Comparison of ENCODE assay signal across 8 cellular contexts in genomic region chr11:66616379-66617147, GRCh38. TPM values are rescaled to one million over a fixed set of nuclear protein-coding genes. Genes with fewer than 3 reads are reported as not detected.
DNase-seq lines count a peak whose midpoint lies in the region; ATAC-seq and TF ChIP-seq lines count a peak whose summit lies in the region.

TSS of gene RBM14 (plus strand) at chr11:66616630. CDS start at chr11:66616721, 91 bp downstream.

- H3K4me3 ChIP-seq in right atrium auricular region, result peak within 1 kb of the TSS; percentile 83 to 85
- peak within 1 kb of the TSS; percentile 69 to 89 for H3K4me3 ChIP-seq in uterus

- H3K4me1 ChIP-seq in right atrium auricular region (peaks cover 0 to 47% of the 10 kb centered on the region in 2 donors), uterus (peaks cover 0 to 9% of the 10 kb centered on the region in 2 donors)

- DNase-seq in NCI-H187 treated with DMSO at 0.1 percent for 48 hours (lab: John Stamatoyannopoulos, UW), result peak; percentile 93
- DNase-seq in anterior cingulate cortex (lab: John Stamatoyannopoulos, UW), result peak; percentile 86 to 100 (median 98)
- DNase-seq in right atrium auricular region (ENCODE audit: low spot score), result peak; percentile 99
- DNase-seq in pulmonary artery endothelial cell (ENCODE audit: low read depth, low spot score), result peak; percentile 98
- DNase-seq in uterus, result peak; percentile 98

- no peaks in the 10 kb centered on the region for H3K27me3 ChIP-seq in right atrium auricular region
- H3K27me3 ChIP-seq in uterus, result no peaks in the 10 kb centered on the region

- peak; percentile 98 to 100 for TF ChIP-seq POLR2A in uterus (IDR thresholded peaks at IDR 0.05)

- no peak for TF ChIP-seq CTCF in right atrium auricular region (IDR thresholded peaks at IDR 0.05)
- TF ChIP-seq CTCF in uterus (IDR thresholded peaks at IDR 0.05), result peak in 1 of 4 experiments; percentile 20

- no peaks in the 10 kb centered on the region for H3K9me3 ChIP-seq in right atrium auricular region
- H3K9me3 ChIP-seq in uterus, result no peaks in the 10 kb centered on the region

- intact Hi-C loops in T-helper 2 cell treated with Interferon-gamma antibody and Interleukin-4, amounts not matched to agents 100 ng/mL and 5 ng/mL, for 36 hours (cut with micrococcal nuclease), result loop anchor here (1.0 to 10.0 kb wide), 9 partner anchors 22 to 502 kb away; partner anchors contain the start of genes B4GAT1, BRMS1, CCDC87 and CCS
- intact Hi-C loops in uterus (cut with DNase I; ENCODE audit: low total_unique reads), result no loop called here

- peak; percentile 67 for ATAC-seq in GM18499 (IDR thresholded peaks at IDR 0.05; ENCODE audit: insufficient read depth, unreplicated experiment)
- peak; percentile 84 for ATAC-seq in HG02943 (IDR thresholded peaks at IDR 0.05; ENCODE audit: low read depth, unreplicated experiment)

- peaks cover 7% of the 10 kb centered on the region for H3K36me3 ChIP-seq in right atrium auricular region
- no peaks in the 10 kb centered on the region for H3K36me3 ChIP-seq in uterus

- H3K27ac ChIP-seq in right atrium auricular region, result peak within 1 kb of the TSS; percentile 98 to 99
- H3K27ac ChIP-seq in uterus, result peak within 1 kb of the TSS; percentile 91 to 97

RNA-seq across cellular contexts. Expression of gene RBM14, which starts in this region (rescaled TPM):
- total RNA-seq in T-helper 2 cell treated with Interferon-gamma antibody and Interleukin-4, amounts not matched to agents 100 ng/mL and 5 ng/mL, for 36 hours, result 177 and 178 TPM in 2 replicates
- total RNA-seq in right atrium auricular region (10 to 100 TPM; 27.5 to 34.3 TPM), pulmonary artery endothelial cell (23.2 and 43.6 TPM in 2 replicates), uterus (10 to 100 TPM; 15.1 to 86.4 (median 53.2) TPM)

Comparison
In these comparisons a context has a peak if more than half of its experiments do, and no peak if none do; other contexts are left out.
1. Peak in every context shown above with its lines: DNase-seq, ATAC-seq, H3K4me3 ChIP-seq and H3K27ac ChIP-seq.